17 cellular contexts compared by ENCODE assay signal in genomic region chr19:44646049-44646416, GRCh38. TPM values are rescaled to one million over a fixed set of nuclear protein-coding genes. Genes with fewer than 3 reads are reported as not detected.
DNase-seq lines count a peak whose midpoint lies in the region; ATAC-seq and TF ChIP-seq lines count a peak whose summit lies in the region.
"Had no signal": no experiment of that assay in that cellular context is flagged by ENCODE, and none has a peak within 500 bp of the region (broad histone marks: within the 10 kb centered on the region; RNA-seq: fewer than 3 reads in every experiment).

No MANE protein-coding gene starts in this region.

- in situ Hi-C loops in IMR-90 (cut with MboI; ENCODE audit: low sequenced_read_pairs) = no loop called here
- in situ Hi-C loops in gastrocnemius medialis (cut with MboI; ENCODE audit: low sequenced_read_pairs in 4 of 4) = no loop called here

- H3K4me1 ChIP-seq in IMR-90 (ENCODE audit: control insufficient read depth, insufficient read depth, low read length) = peaks cover 16% of the 10 kb centered on the region
- peaks cover 38 to 42% of the 10 kb centered on the region in 2 donors for H3K4me1 ChIP-seq in gastrocnemius medialis
- H3K4me1 ChIP-seq: parathyroid adenoma had no signal

- H3K36me3 ChIP-seq in IMR-90 (ENCODE audit: control insufficient read depth, insufficient read depth, low read length) (peaks cover 39% of the 10 kb centered on the region), gastrocnemius medialis (peaks cover 0 to 15% of the 10 kb centered on the region in 2 donors)

- H3K27ac ChIP-seq in IMR-90 (ENCODE audit: insufficient read depth, low read length) (no peak overlapping the region), gastrocnemius medialis (peak overlapping the region; percentile 3 to 83 (median 58))
- H3K27ac ChIP-seq: BLaER1 treated with 17β-estradiol and CSF1 and Interleukin-3, amounts not matched to agents 10 nM and 100 nM; parathyroid adenoma; upper lobe of right lung; VCaP had no signal

- H3K9me3 ChIP-seq in IMR-90 (ENCODE audit: control insufficient read depth, insufficient read depth, low read length) (no peaks in the 10 kb centered on the region), gastrocnemius medialis (no peaks in the 10 kb centered on the region)
- H3K9me3 ChIP-seq: BLaER1 treated with 17β-estradiol and CSF1 and Interleukin-3, amounts not matched to agents 10 nM and 100 nM; upper lobe of right lung had no signal

- CTCF ChIA-PET in IMR-90 (lab: Yijun Ruan, JAX) = interaction anchor here (1.7 kb wide), 1 partner anchor 75 kb away, joined by 6 read pairs; no protein-coding TSS in a partner anchor

- no peak overlapping the region for H4K5ac ChIP-seq in IMR-90 (ENCODE audit: low read depth, low read length)

- no peak overlapping the region; the same call in 1 of the 2 replicates for H3K4me3 ChIP-seq in IMR-90 (ENCODE audit: insufficient read depth, low read depth, low read length)
- peak overlapping the region; percentile 47 for H3K4me3 ChIP-seq in epithelial cell of proximal tubule (ENCODE audit: low read depth, low read length)
- H3K4me3 ChIP-seq in gastrocnemius medialis = no peak overlapping the region
- H3K4me3 ChIP-seq: BLaER1 treated with 17β-estradiol and CSF1 and Interleukin-3, amounts not matched to agents 10 nM and 100 nM had no signal

- ATAC-seq in IMR-90 (ENCODE audit: low read depth) (no peak), gastrocnemius medialis (no peak), GM19467 (IDR thresholded peaks at IDR 0.05; ENCODE audit: unreplicated experiment) (no peak), GM19452 (IDR thresholded peaks at IDR 0.05; ENCODE audit: unreplicated experiment) (no peak)
- ATAC-seq: naive thymus-derived CD8-positive, alpha-beta T cell; upper lobe of right lung had no signal

- intact Hi-C loops in IMR-90 (cut with micrococcal nuclease) (no loop called here), gastrocnemius medialis (cut with DNase I; ENCODE audit: low total_unique reads) (no loop called here)

- TSS peak; percentile 41 for BruUV-seq in IMR-90 (replicated peaks; lab: Mats Ljungman, UMichigan)

- H2BK20ac ChIP-seq in IMR-90 (ENCODE audit: low read depth, low read length) = no peak overlapping the region

- H3K4me2 ChIP-seq in IMR-90 (ENCODE audit: low read depth, low read length) = peak overlapping the region; percentile 40; the same call in 1 of the 2 replicates
- H3K4me2 ChIP-seq: BLaER1 treated with 17β-estradiol and CSF1 and Interleukin-3, amounts not matched to agents 10 nM and 100 nM had no signal

- POLR2A ChIA-PET in IMR-90 (lab: Charles Lee; ENCODE audit: unreplicated experiment) = no interaction called here

- H2BK5ac ChIP-seq in IMR-90 (ENCODE audit: low read depth, low read length, poor library complexity, severe bottlenecking) = no peak overlapping the region

- H3K14ac ChIP-seq in IMR-90 (replicated peaks; ENCODE audit: low read depth, low read length) = no peak overlapping the region

- H4K91ac ChIP-seq in IMR-90 (ENCODE audit: insufficient read depth, low read depth, low read length) = no peak overlapping the region

- 100% methylated on average over 1 of the region's 3 CpGs; no CpG with 5 or more reads in 1 of the 2 experiments for WGBS in IMR-90 (ENCODE audit: extremely low coverage in 2 of 2, insufficient read length in 1 of 2), 2 experiments

- peaks cover 54% of the 10 kb centered on the region for H4K20me1 ChIP-seq in IMR-90 (ENCODE audit: insufficient read depth, low read length)

- no peak overlapping the region for H2AK9ac ChIP-seq in IMR-90 (replicated peaks; ENCODE audit: low read depth, low read length, poor library complexity)

- H3K18ac ChIP-seq in IMR-90 (ENCODE audit: low read depth, low read length) = no peak overlapping the region

- peaks cover 37% of the 10 kb centered on the region for H3K9me1 ChIP-seq in IMR-90 (ENCODE audit: insufficient read depth, low read length)

- no peak overlapping the region for H2BK15ac ChIP-seq in IMR-90 (ENCODE audit: low read depth, low read length)

- dilution Hi-C loops in IMR-90 (cut with HindIII; ENCODE audit: low sequenced_read_pairs, unreplicated experiment) = no loop called here

- no peak overlapping the region for H3K9ac ChIP-seq in IMR-90 (ENCODE audit: low read depth, low read length)
- H3K9ac ChIP-seq: BLaER1 treated with 17β-estradiol and CSF1 and Interleukin-3, amounts not matched to agents 10 nM and 100 nM; parathyroid adenoma had no signal

- no peak overlapping the region for H3K56ac ChIP-seq in IMR-90 (ENCODE audit: extremely low read depth, insufficient read depth, low read length)

- no peak overlapping the region for H2AFZ ChIP-seq in IMR-90 (replicated peaks; ENCODE audit: low read length, poor library complexity)
- H2AFZ ChIP-seq: parathyroid adenoma had no signal

- no peak for TF ChIP-seq POLR2A in IMR-90 (IDR thresholded peaks at IDR 0.05; ENCODE audit: low read depth, low read length)
- no peak for TF ChIP-seq POLR2A in gastrocnemius medialis (IDR thresholded peaks at IDR 0.05)

- TF ChIP-seq RAD21 in IMR-90 (IDR thresholded peaks at IDR 0.05; ENCODE audit: low read length) = no peak

- peaks cover 47 to 74% of the 10 kb centered on the region in 2 experiments for H3K79me1 ChIP-seq in IMR-90 (ENCODE audit: low read depth in 1 of 2, low read length in 2 of 2)

- H2AK5ac ChIP-seq in IMR-90 (ENCODE audit: low read depth, low read length) = no peak overlapping the region; the same call in 1 of the 2 replicates

- no peak overlapping the region for H3K4ac ChIP-seq in IMR-90 (ENCODE audit: low read depth, low read length)

- H3K27me3 ChIP-seq in IMR-90 (ENCODE audit: control insufficient read depth, insufficient read depth, low read length) = no peaks in the 10 kb centered on the region
- H3K27me3 ChIP-seq in gastrocnemius medialis = no peaks in the 10 kb centered on the region
- H3K27me3 ChIP-seq: upper lobe of right lung had no signal

- no peak overlapping the region for H4K8ac ChIP-seq in IMR-90 (ENCODE audit: low read depth in 2 of 2, low read length in 2 of 2)

- H3K23ac ChIP-seq in IMR-90 (ENCODE audit: low read depth, low read length) = 0 out of 2 replicates have a peak overlapping the region, but pooled peaks have one; percentile 2

- no peak for DNase-seq in IMR-90
- DNase-seq in epithelial cell of proximal tubule (ENCODE audit: low read depth) = no peak
- DNase-seq in gastrocnemius medialis = no peak
- DNase-seq: activated CD4-positive, alpha-beta T cell treated with anti-CD3 and anti-CD28 coated beads, Interleukin-2, amount 50 U/mL, for 4 hours; activated gamma-delta T cell; mesendoderm; naive thymus-derived CD8-positive, alpha-beta T cell; NCI-H2171 treated with DMSO at 0.1 percent for 48 hours; SHP77 treated with DMSO at 0.1 percent for 48 hours; upper lobe of right lung had no signal

- TF ChIP-seq CTCF in IMR-90 (conservative IDR thresholded peaks at IDR 0.05; ENCODE audit: low read depth, low read length) = no peak
- no peak for TF ChIP-seq CTCF in epithelial cell of proximal tubule (conservative IDR thresholded peaks at IDR 0.05; ENCODE audit: low read depth, low read length)
- no peak for TF ChIP-seq CTCF in gastrocnemius medialis (IDR thresholded peaks at IDR 0.05 in 4 of 5, conservative IDR thresholded peaks at IDR 0.05 in 1 of 5)

- H2BK120ac ChIP-seq in IMR-90 (ENCODE audit: low read depth, low read length) = no peak overlapping the region

TF ChIP-seq in IMR-90, 13 proteins besides CTCF, POLR2A, EP300 and RAD21:
- TF ChIP-seq RFX5 (IDR thresholded peaks at IDR 0.05; ENCODE audit: low read depth, low read length) (no peak), CHD1 (IDR thresholded peaks at IDR 0.05; ENCODE audit: low read depth, low read length) (no peak)
TF ChIP-seq in IMR-90: peak in this region for 0.

RNA-seq across cellular contexts. Expression of gene PVR, which starts 2.3 kb away (rescaled TPM):
- total RNA-seq in IMR-90 (2012; rRNA removed) (93.0 and 106 TPM in 2 replicates), epithelial cell of proximal tubule (116 and 153 TPM in 2 replicates), gastrocnemius medialis (10 to 100 TPM; 27.3 to 60.2 (median 33.9) TPM)
- polyA plus RNA-seq in IMR-90 (2012; rRNA removed) = 117 and 122 TPM in 2 replicates
- polyA plus RNA-seq in IMR-90 (2012; cell fraction: cytosol; rRNA removed) = 62.8 and 141 TPM in 2 replicates
- polyA plus RNA-seq in IMR-90 (2012; cell fraction: nucleus; rRNA removed; ENCODE audit: low replicate concordance) = 130 and 154 TPM in 2 replicates

RNA-seq across cellular contexts. Expression of gene CEACAM19, which starts 25.2 kb away (rescaled TPM):
- 0.56 and 0.72 TPM in 2 replicates for total RNA-seq in IMR-90 (2012; rRNA removed)
- polyA plus RNA-seq in IMR-90 (2012; rRNA removed) = 9.3 and 10.3 TPM in 2 replicates
- polyA plus RNA-seq in IMR-90 (2012; cell fraction: cytosol; rRNA removed) = 2.6 and 5.9 TPM in 2 replicates
- 70.3 and 80.1 TPM in 2 replicates for polyA plus RNA-seq in IMR-90 (2012; cell fraction: nucleus; rRNA removed; ENCODE audit: low replicate concordance)
- 2.7 and 4.6 TPM in 2 replicates for total RNA-seq in epithelial cell of proximal tubule
- 1 to 10 TPM; 2.0 to 8.5 (median 3.7) TPM for total RNA-seq in gastrocnemius medialis

RNA-seq across cellular contexts. Expression of gene IGSF23, which starts 32.7 kb away (rescaled TPM):
- total RNA-seq in IMR-90 (2012; rRNA removed) (under 0.01 TPM in 1 of 2 replicates, not detected in the other), epithelial cell of proximal tubule (0.12 TPM in 1 of 2 replicates, not detected in the other), gastrocnemius medialis (not detected)
- polyA plus RNA-seq in IMR-90 (2012; rRNA removed) = 0.26 and 0.27 TPM in 2 replicates
- polyA plus RNA-seq in IMR-90 (2012; cell fraction: cytosol; rRNA removed) = 0.15 and 0.22 TPM in 2 replicates
- polyA plus RNA-seq in IMR-90 (2012; cell fraction: nucleus; rRNA removed; ENCODE audit: low replicate concordance) = 0.14 TPM in 1 of 2 replicates, not detected in the other
- total RNA-seq: bronchial epithelial cell; frontal cortex; naive thymus-derived CD8-positive, alpha-beta T cell; upper lobe of right lung had no signal
- polyA plus RNA-seq: naive thymus-derived CD8-positive, alpha-beta T cell had no signal

RNA-seq across cellular contexts. Expression of gene CEACAM16, which starts 52.9 kb away (rescaled TPM):
- total RNA-seq in IMR-90 (2012; rRNA removed) (not detected in 2 replicates), epithelial cell of proximal tubule (not detected in 2 replicates), gastrocnemius medialis (not detected)
- polyA plus RNA-seq in IMR-90 (2012; rRNA removed) = not detected in 2 replicates
- not detected in 2 replicates for polyA plus RNA-seq in IMR-90 (2012; cell fraction: cytosol; rRNA removed)
- not detected in 2 replicates for polyA plus RNA-seq in IMR-90 (2012; cell fraction: nucleus; rRNA removed; ENCODE audit: low replicate concordance)
- total RNA-seq: bronchial epithelial cell; frontal cortex; naive thymus-derived CD8-positive, alpha-beta T cell; upper lobe of right lung had no signal
- polyA plus RNA-seq: naive thymus-derived CD8-positive, alpha-beta T cell had no signal
